In the genomic region with DNA sequence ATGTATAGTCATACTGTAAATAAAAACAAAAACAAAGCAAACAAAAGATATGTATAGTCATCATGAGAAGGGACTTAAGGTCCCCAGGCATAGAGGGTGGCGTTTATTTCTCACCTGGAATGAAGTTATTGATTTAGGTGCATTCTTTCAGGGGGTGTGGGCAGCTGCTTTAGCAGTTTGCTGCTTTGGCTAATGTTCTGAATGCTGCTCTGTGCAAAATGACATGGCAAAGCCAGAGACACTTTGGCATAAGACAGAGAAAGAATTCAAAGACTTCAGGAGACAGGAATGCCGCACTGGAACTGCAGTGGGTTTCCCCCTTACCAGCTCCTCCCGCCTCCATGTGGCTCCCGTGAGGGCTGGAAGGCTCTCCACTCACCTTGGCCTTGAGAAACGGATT, we compare ENCODE assay signal across 24 cellular contexts.
"Had no signal": no experiment of that assay in that cellular context is flagged by ENCODE, and none has a peak within 500 bp of the region (broad histone marks: within the 10 kb centered on the region; RNA-seq: fewer than 3 reads in every experiment).

No MANE protein-coding gene starts in this region.

- H3K9me3 Mint-ChIP-seq: activated B cell treated with CpG ODN at 0.5 μM for 24 hours; activated CD4-positive, alpha-beta memory T cell treated with anti-CD3 and anti-CD28 coated beads for 36 hours; activated naive CD8-positive, alpha-beta T cell treated with anti-CD3 and anti-CD28 coated beads for 36 hours; activated T-helper 17 cell treated with anti-CD3 and anti-CD28 coated beads, Interleukin-2, amount 50 U/mL, for 72 hours; dendritic cell treated with granulocyte-macrophage colony-stimulating factor and Interleukin-4, amounts not matched to agents 40 ng/mL and 50 ng/mL, for 4 days; immature natural killer cell; naive thymus-derived CD4-positive, alpha-beta T cell; T-helper 2 cell treated with Interferon-gamma antibody and Interleukin-4, amounts not matched to agents 5 μg/mL and 100 μg/mL, for 36 hours had no signal

- H3K4me1 ChIP-seq: esophagus squamous epithelium, tibial artery, uterus had no signal

- H3K36me3 Mint-ChIP-seq: activated CD4-positive, alpha-beta memory T cell treated with anti-CD3 and anti-CD28 coated beads for 36 hours; activated CD8-positive, alpha-beta memory T cell treated with anti-CD3 and anti-CD28 coated beads, Interleukin-2, amount 10 ng/mL, durations not matched to agents 7 days and 5 days; activated naive CD8-positive, alpha-beta T cell treated with anti-CD3 and anti-CD28 coated beads for 36 hours; immature natural killer cell; naive thymus-derived CD4-positive, alpha-beta T cell had no signal

- DNase-seq: activated B cell treated with CpG ODN at 0.5 μM for 24 hours; activated CD4-positive, alpha-beta memory T cell treated with anti-CD3 and anti-CD28 coated beads for 36 hours; activated CD4-positive, alpha-beta T cell treated with anti-CD3 and anti-CD28 coated beads for 4 hours; activated CD8-positive, alpha-beta memory T cell treated with anti-CD3 and anti-CD28 coated beads, Interleukin-2, amount 10 ng/mL, durations not matched to agents 7 days and 5 days; activated naive CD4-positive, alpha-beta T cell; activated naive CD8-positive, alpha-beta T cell treated with anti-CD3 and anti-CD28 coated beads for 36 hours; amniotic stem cell; effector memory CD4-positive, alpha-beta T cell; esophagus squamous epithelium; heart right ventricle; immature natural killer cell; naive thymus-derived CD4-positive, alpha-beta T cell; ovary; sigmoid colon; spleen; stimulated activated CD8-positive, alpha-beta memory T cell treated with anti-CD3 and anti-CD28 coated beads, Interleukin-4, amount 100 ng/mL, for 48 hours; stimulated activated naive CD4-positive, alpha-beta T cell; tibial artery; uterus had no signal

- ATAC-seq: activated CD8-positive, alpha-beta memory T cell treated with anti-CD3 and anti-CD28 coated beads, Interleukin-2, amount 10 ng/mL, durations not matched to agents 7 days and 5 days; activated T-helper 17 cell treated with anti-CD3 and anti-CD28 coated beads, Interleukin-2, amount 50 U/mL, for 72 hours; naive thymus-derived CD4-positive, alpha-beta T cell had no signal

- H3K4me3 ChIP-seq: cardiac muscle cell, esophagus squamous epithelium, heart right ventricle, lung, ovary, sigmoid colon, spleen, tibial artery, uterus had no signal

- H3K4me1 Mint-ChIP-seq: activated CD8-positive, alpha-beta memory T cell treated with anti-CD3 and anti-CD28 coated beads, Interleukin-2, amount 10 ng/mL, durations not matched to agents 7 days and 5 days; activated naive CD8-positive, alpha-beta T cell treated with anti-CD3 and anti-CD28 coated beads for 36 hours; activated T-helper 17 cell treated with anti-CD3 and anti-CD28 coated beads, Interleukin-2, amount 50 U/mL, for 72 hours; immature natural killer cell; naive thymus-derived CD4-positive, alpha-beta T cell had no signal

- H3K36me3 ChIP-seq: cardiac muscle cell, esophagus squamous epithelium, heart right ventricle, ovary, sigmoid colon, spleen, tibial artery, uterus had no signal

- H3K27me3 ChIP-seq: cardiac muscle cell, esophagus squamous epithelium, heart right ventricle, ovary, sigmoid colon, spleen, tibial artery, uterus had no signal

- H3K4me3 Mint-ChIP-seq: activated B cell treated with CpG ODN at 0.5 μM for 24 hours; activated CD4-positive, alpha-beta memory T cell treated with anti-CD3 and anti-CD28 coated beads for 36 hours; activated CD8-positive, alpha-beta memory T cell treated with anti-CD3 and anti-CD28 coated beads, Interleukin-2, amount 10 ng/mL, durations not matched to agents 7 days and 5 days; activated naive CD8-positive, alpha-beta T cell treated with anti-CD3 and anti-CD28 coated beads for 36 hours; activated T-helper 17 cell treated with anti-CD3 and anti-CD28 coated beads, Interleukin-2, amount 50 U/mL, for 72 hours; dendritic cell treated with granulocyte-macrophage colony-stimulating factor and Interleukin-4, amounts not matched to agents 40 ng/mL and 50 ng/mL, for 4 days; immature natural killer cell; naive thymus-derived CD4-positive, alpha-beta T cell; T-helper 2 cell treated with Interferon-gamma antibody and Interleukin-4, amounts not matched to agents 5 μg/mL and 100 μg/mL, for 36 hours had no signal

- H3K27me3 Mint-ChIP-seq: activated naive CD8-positive, alpha-beta T cell treated with anti-CD3 and anti-CD28 coated beads for 36 hours; dendritic cell treated with granulocyte-macrophage colony-stimulating factor and Interleukin-4, amounts not matched to agents 40 ng/mL and 50 ng/mL, for 4 days had no signal

- H3K27ac Mint-ChIP-seq: activated B cell treated with CpG ODN at 0.5 μM for 24 hours; activated CD4-positive, alpha-beta memory T cell treated with anti-CD3 and anti-CD28 coated beads for 36 hours; activated CD8-positive, alpha-beta memory T cell treated with anti-CD3 and anti-CD28 coated beads, Interleukin-2, amount 10 ng/mL, durations not matched to agents 7 days and 5 days; activated naive CD8-positive, alpha-beta T cell treated with anti-CD3 and anti-CD28 coated beads for 36 hours; activated T-helper 17 cell treated with anti-CD3 and anti-CD28 coated beads, Interleukin-2, amount 50 U/mL, for 72 hours; dendritic cell treated with granulocyte-macrophage colony-stimulating factor and Interleukin-4, amounts not matched to agents 40 ng/mL and 50 ng/mL, for 4 days; immature natural killer cell; naive thymus-derived CD4-positive, alpha-beta T cell; T-helper 2 cell treated with Interferon-gamma antibody and Interleukin-4, amounts not matched to agents 5 μg/mL and 100 μg/mL, for 36 hours had no signal

- H3K27ac ChIP-seq: cardiac muscle cell, esophagus squamous epithelium, heart right ventricle, ovary, sigmoid colon, spleen, tibial artery, uterus had no signal
